Comparison of ENCODE assay signal across 1 cellular context in the genomic region with DNA sequence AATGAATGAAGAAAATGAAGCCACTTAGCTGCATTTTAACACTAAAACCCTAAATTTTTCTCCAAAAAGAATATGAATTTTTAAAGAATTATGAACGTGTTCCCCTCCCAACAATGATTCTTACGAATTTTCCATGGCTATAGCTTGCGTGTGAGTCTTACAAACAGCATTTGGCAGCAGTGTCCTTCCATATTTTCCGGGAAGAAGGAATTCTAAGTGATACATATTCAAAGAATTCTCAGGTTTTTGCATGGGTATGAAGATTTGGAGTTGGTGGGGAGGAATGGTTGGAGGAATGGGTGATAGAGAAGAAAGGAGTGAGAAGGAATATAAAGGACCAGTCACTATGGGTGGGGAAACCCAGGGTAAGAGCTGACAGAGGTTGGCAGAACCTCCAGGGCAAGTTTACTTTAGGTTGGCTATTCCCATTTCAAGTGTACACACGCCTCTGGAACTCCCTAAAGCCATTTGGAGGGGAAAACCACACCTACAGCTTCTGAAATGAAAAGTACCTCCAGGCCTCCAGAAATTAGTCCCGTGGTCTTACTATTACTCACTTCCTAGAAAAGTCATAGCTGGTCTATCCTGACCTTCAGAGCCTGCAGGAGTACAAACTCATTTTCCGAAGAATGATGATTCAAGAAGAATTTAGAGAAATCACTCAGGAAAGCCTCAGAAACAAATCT.
TF ChIP-seq lines count a peak whose summit lies in the region.

No MANE protein-coding gene starts in this region.

TF ChIP-seq in HepG2, 621 proteins besides CTCF, POLR2A, EP300 and RAD21 (continued from another document):
- TF ChIP-seq, protein P1, sequence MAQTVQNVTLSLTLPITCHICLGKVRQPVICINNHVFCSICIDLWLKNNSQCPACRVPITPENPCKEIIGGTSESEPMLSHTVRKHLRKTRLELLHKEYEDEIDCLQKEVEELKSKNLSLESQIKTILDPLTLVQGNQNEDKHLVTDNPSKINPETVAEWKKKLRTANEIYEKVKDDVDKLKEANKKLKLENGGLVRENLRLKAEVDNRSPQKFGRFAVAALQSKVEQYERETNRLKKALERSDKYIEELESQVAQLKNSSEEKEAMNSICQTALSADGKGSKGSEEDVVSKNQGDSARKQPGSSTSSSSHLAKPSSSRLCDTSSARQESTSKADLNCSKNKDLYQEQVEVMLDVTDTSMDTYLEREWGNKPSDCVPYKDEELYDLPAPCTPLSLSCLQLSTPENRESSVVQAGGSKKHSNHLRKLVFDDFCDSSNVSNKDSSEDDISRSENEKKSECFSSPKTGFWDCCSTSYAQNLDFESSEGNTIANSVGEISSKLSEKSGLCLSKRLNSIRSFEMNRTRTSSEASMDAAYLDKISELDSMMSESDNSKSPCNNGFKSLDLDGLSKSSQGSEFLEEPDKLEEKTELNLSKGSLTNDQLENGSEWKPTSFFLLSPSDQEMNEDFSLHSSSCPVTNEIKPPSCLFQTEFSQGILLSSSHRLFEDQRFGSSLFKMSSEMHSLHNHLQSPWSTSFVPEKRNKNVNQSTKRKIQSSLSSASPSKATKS (CRISPR knock-in tag; IDR thresholded peaks at IDR 0.05), result no peak
- TF ChIP-seq PITX1 (CRISPR knock-in tag; IDR thresholded peaks at IDR 0.05), result no peak
- no peak for TF ChIP-seq ZEB1 (IDR thresholded peaks at IDR 0.05; ENCODE audit: insufficient replicate concordance, low read depth)
- no peak for TF ChIP-seq HDAC2 (CRISPR knock-in tag; IDR thresholded peaks at IDR 0.05)
- TF ChIP-seq ZNF772 (CRISPR knock-in tag; IDR thresholded peaks at IDR 0.05), result no peak
